Comparison of ENCODE assay signal across 30 cellular contexts in genomic region chr15:74836846-74837245, GRCh38. TPM values are rescaled to one million over a fixed set of nuclear protein-coding genes. Genes with fewer than 3 reads are reported as not detected.
DNase-seq lines count a peak whose midpoint lies in the region; ATAC-seq, FAIRE-seq and TF ChIP-seq lines count a peak whose summit lies in the region.
"Had no signal": no experiment of that assay in that cellular context is flagged by ENCODE, and none has a peak within 500 bp of the region (broad histone marks: within the 10 kb centered on the region; RNA-seq: fewer than 3 reads in every experiment).

No MANE protein-coding gene starts in this region.

- peaks cover 12% of the 10 kb centered on the region for H3K4me1 Mint-ChIP-seq in activated naive CD4-positive, alpha-beta T cell treated with anti-CD3 and anti-CD28 coated beads, Interleukin-2, amount 10 ng/mL, durations not matched to agents 7 days and 5 days

- H3K4me1 ChIP-seq in HEK293 (ENCODE audit: control insufficient read depth, insufficient read depth, low read length): peaks cover under 1% of the 10 kb centered on the region; the same call in 1 of the 2 replicates
- peaks cover 2% of the 10 kb centered on the region for H3K4me1 ChIP-seq in osteoblast (ENCODE audit: insufficient read depth, low read length)

- peaks cover 35% of the 10 kb centered on the region for H3K36me3 Mint-ChIP-seq in activated naive CD4-positive, alpha-beta T cell treated with anti-CD3 and anti-CD28 coated beads, Interleukin-2, amount 10 ng/mL, durations not matched to agents 7 days and 5 days

- peak; percentile 4 for DNase-seq in hepatic stellate cell (ENCODE audit: low spot score)
- DNase-seq in osteoblast (ENCODE audit: insufficient read length, low spot score, missing footprints): peak; percentile 51
- no peak for DNase-seq in RCC 7860 (ENCODE audit: low spot score)
- no peak for DNase-seq in activated naive CD4-positive, alpha-beta T cell treated with anti-CD3 and anti-CD28 coated beads, Interleukin-2, amount 10 ng/mL, durations not matched to agents 7 days and 5 days
- no peak for DNase-seq in NCI-H2171 (lab: John Stamatoyannopoulos, UW)
- DNase-seq: 8988T; ACHN; C1 segment of cervical spinal cord; CD4-positive, alpha-beta memory T cell; CD4-positive, CD25-positive, alpha-beta regulatory T cell; CD8-positive, alpha-beta memory T cell; COR-L47; DMS 273 treated with DMSO at 0.1 percent for 48 hours; DMS153; DMS53; DMS79; DND-41; EL; GDM1 had no signal

- ATAC-seq in GM19023 (IDR thresholded peaks at IDR 0.05; ENCODE audit: unreplicated experiment): no peak

- H3K27me3 ChIP-seq in osteoblast (ENCODE audit: insufficient read depth, low read length): no peaks in the 10 kb centered on the region
- H3K27me3 ChIP-seq: BE2C, BLaER1 had no signal

- no peak for FAIRE-seq in RCC 7860 (lab: Jason Lieb, UNC)
- FAIRE-seq: A204.1, GM12878, GM12892, GM18507 had no signal

- peak overlapping the region; percentile 22; the same call in 1 of the 2 replicates for H3K27ac ChIP-seq in HEK293 (ENCODE audit: extremely low read depth, low read depth, low read length)
- H3K27ac ChIP-seq in osteoblast (ENCODE audit: low read depth, low read length): no peak overlapping the region
- H3K27ac ChIP-seq: BLaER1 had no signal

- H3K9me3 ChIP-seq in HEK293 (ENCODE audit: control insufficient read depth, insufficient read depth, low read depth, low read length) (no peaks in the 10 kb centered on the region), osteoblast (ENCODE audit: low read depth, low read length) (no peaks in the 10 kb centered on the region)
- H3K9me3 ChIP-seq: BE2C, BLaER1 had no signal

- no peak overlapping the region for H2AFZ ChIP-seq in osteoblast (ENCODE audit: low read length)

- no peak for TF ChIP-seq CTCF in HEK293 (tag by site-specific recombination; IDR thresholded peaks at IDR 0.05)
- TF ChIP-seq CTCF in osteoblast (IDR thresholded peaks at IDR 0.05; ENCODE audit: extremely low read depth, low read depth, low read length): no peak

- H3K27ac Mint-ChIP-seq in activated naive CD4-positive, alpha-beta T cell treated with anti-CD3 and anti-CD28 coated beads, Interleukin-2, amount 10 ng/mL, durations not matched to agents 7 days and 5 days: no peak overlapping the region
- H3K27ac Mint-ChIP-seq: CD4-positive, alpha-beta memory T cell had no signal

- H3K9me3 Mint-ChIP-seq in activated naive CD4-positive, alpha-beta T cell treated with anti-CD3 and anti-CD28 coated beads, Interleukin-2, amount 10 ng/mL, durations not matched to agents 7 days and 5 days: no peaks in the 10 kb centered on the region
- H3K9me3 Mint-ChIP-seq: CD4-positive, alpha-beta memory T cell; CD4-positive, CD25-positive, alpha-beta regulatory T cell; CD8-positive, alpha-beta memory T cell had no signal

- no peak overlapping the region for H3K4me3 Mint-ChIP-seq in activated naive CD4-positive, alpha-beta T cell treated with anti-CD3 and anti-CD28 coated beads, Interleukin-2, amount 10 ng/mL, durations not matched to agents 7 days and 5 days
- H3K4me3 Mint-ChIP-seq: CD14-positive monocyte; CD4-positive, alpha-beta memory T cell had no signal

- H3K4me2 ChIP-seq in osteoblast (ENCODE audit: insufficient read depth, low read length): no peak overlapping the region
- H3K4me2 ChIP-seq: BLaER1 had no signal

- H3K36me3 ChIP-seq in HEK293 (ENCODE audit: control insufficient read depth in 2 of 2, insufficient read depth in 1 of 2, low read length in 2 of 2): peaks cover 7 to 47% of the 10 kb centered on the region in 2 experiments; a peak in 2 of 3 replicates
- peaks cover 3% of the 10 kb centered on the region for H3K36me3 ChIP-seq in osteoblast (ENCODE audit: insufficient read depth, low read length)
- H3K36me3 ChIP-seq: BE2C had no signal

- H3K27me3 Mint-ChIP-seq in activated naive CD4-positive, alpha-beta T cell treated with anti-CD3 and anti-CD28 coated beads, Interleukin-2, amount 10 ng/mL, durations not matched to agents 7 days and 5 days: no peaks in the 10 kb centered on the region
- H3K27me3 Mint-ChIP-seq: CD4-positive, alpha-beta memory T cell; CD4-positive, CD25-positive, alpha-beta regulatory T cell; CD8-positive, alpha-beta memory T cell had no signal

- POLR2A ChIA-PET in HEK293 (lab: Yijun Ruan, JAX): interaction anchor here (2.2 kb wide), 1 partner anchor 65 kb away, joined by 7 read pairs; no protein-coding TSS in a partner anchor

- CTCF ChIA-PET in HEK293 (lab: Yijun Ruan, JAX): interaction anchor here (0.6 to 3.4 kb wide), 9 partner anchors 9 to 822 kb away, joined by 3 to 23 read pairs (median 4); partner anchors contain the start of gene CSK
- CTCF ChIA-PET in activated naive CD4-positive, alpha-beta T cell treated with anti-CD3 and anti-CD28 coated beads, Interleukin-2, amount 10 ng/mL, durations not matched to agents 7 days and 5 days (lab: Charles Lee): interaction anchor here (0.6 to 2.5 kb wide), 5 partner anchors 32 to 126 kb away, joined by 3 to 13 read pairs (median 7); no protein-coding TSS in a partner anchor

- H4K20me1 ChIP-seq in osteoblast (ENCODE audit: insufficient read depth, low read length): peaks cover 9% of the 10 kb centered on the region

- H3K79me2 ChIP-seq in osteoblast (ENCODE audit: insufficient read depth, low read length): peaks cover 4% of the 10 kb centered on the region

- no peak overlapping the region for H3K4me3 ChIP-seq in HEK293 (ENCODE audit: low read depth, low read length)
- H3K4me3 ChIP-seq in osteoblast (ENCODE audit: insufficient read depth, low read length): no peak overlapping the region
- H3K4me3 ChIP-seq: BLaER1, GM12878 had no signal

TF ChIP-seq in HEK293, 187 proteins besides CTCF, POLR2A, EP300 and RAD21:
- TF ChIP-seq GLI2 (tag by site-specific recombination; IDR thresholded peaks at IDR 0.05; ENCODE audit: borderline replicate concordance, low read depth): no peak
- no peak for TF ChIP-seq ZBTB8A (tag by site-specific recombination; IDR thresholded peaks at IDR 0.05)
- TF ChIP-seq ZNF248 (tag by site-specific recombination; IDR thresholded peaks at IDR 0.05): no peak
- TF ChIP-seq ZNF174 (tag by site-specific recombination; IDR thresholded peaks at IDR 0.05): no peak
- TF ChIP-seq KLF17 (tag by site-specific recombination; IDR thresholded peaks at IDR 0.05): no peak
- peak; percentile 55 for TF ChIP-seq ZNF341 (tag by site-specific recombination; IDR thresholded peaks at IDR 0.05; ENCODE audit: low read depth)
- TF ChIP-seq ZNF223 (tag by site-specific recombination; IDR thresholded peaks at IDR 0.05): no peak
- TF ChIP-seq ZBTB20 (tag by site-specific recombination; IDR thresholded peaks at IDR 0.05): no peak
TF ChIP-seq in HEK293: peak in this region for 1.

RNA-seq across cellular contexts. Expression of gene ULK3, which starts 6.1 kb away (rescaled TPM):
- total RNA-seq in osteoblast: 19.4 and 21.4 TPM in 2 replicates

RNA-seq across cellular contexts. Expression of gene CPLX3, which starts 10.4 kb away (rescaled TPM):
- total RNA-seq in osteoblast: not detected in 2 replicates
- total RNA-seq: CD4-positive, alpha-beta memory T cell; CD8-positive, alpha-beta memory T cell; Daoy; G401; GM12878 had no signal

RNA-seq across cellular contexts. Expression of gene LMAN1L, which starts 24.2 kb away (rescaled TPM):
- total RNA-seq in osteoblast: under 0.01 TPM in 1 of 2 replicates, not detected in the other
- total RNA-seq: CD4-positive, CD25-positive, alpha-beta regulatory T cell; Daoy; G401; GM12878 had no signal

RNA-seq across cellular contexts. Expression of gene SCAMP2, which starts 36.3 kb away (rescaled TPM):
- total RNA-seq in osteoblast: 23.9 and 28.3 TPM in 2 replicates

RNA-seq across cellular contexts. Expression of gene MPI, which starts 53.0 kb away (rescaled TPM):
- total RNA-seq in osteoblast: 33.9 and 54.3 TPM in 2 replicates

Comparison
In these comparisons a context has a peak if more than half of its experiments do, and no peak if none do; other contexts are left out.
1. DNase-seq: peak in hepatic stellate cell (single experiment) and osteoblast (single experiment); none in RCC 7860 (single experiment), activated naive CD4-positive, alpha-beta T cell treated with anti-CD3 and anti-CD28 coated beads, Interleukin-2, amount 10 ng/mL, durations not matched to agents 7 days and 5 days (single experiment) and NCI-H2171 (single experiment).